17 cellular contexts compared by ENCODE assay signal in the genomic region with DNA sequence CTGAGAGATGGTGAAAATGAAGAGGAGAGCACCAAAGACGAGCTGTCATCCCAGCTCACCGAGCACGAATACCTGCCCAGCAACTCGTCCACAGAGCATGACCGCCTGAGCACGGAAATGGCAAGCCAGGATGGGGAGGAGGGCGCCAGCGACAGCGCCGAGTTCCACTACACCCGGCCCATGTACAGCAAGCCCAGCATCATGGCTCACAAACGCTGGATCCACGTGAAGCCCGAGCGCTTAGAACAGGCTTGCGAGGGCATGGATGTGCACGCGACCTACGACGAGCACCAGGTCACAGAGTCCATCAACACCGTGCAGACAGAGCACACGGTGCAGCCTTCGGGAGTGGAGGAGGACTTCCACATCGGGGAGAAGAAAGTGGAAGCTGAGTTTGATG.
"Had no signal": no experiment of that assay in that cellular context is flagged by ENCODE, and none has a peak within 500 bp of the region (broad histone marks: within the 10 kb centered on the region; RNA-seq: fewer than 3 reads in every experiment).

No MANE protein-coding gene starts in this region.

- DNase-seq: activated gamma-delta T cell treated with Interleukin-2 at 50 U/mL for 16 hours; activated T-cell treated with anti-CD3 and anti-CD28 coated beads, Interleukin-2, amount 50 U/mL, for 1 hour; effector CD8-positive, alpha-beta T cell; erythroblast; foreskin fibroblast; sigmoid colon; stimulated activated CD4-positive, alpha-beta T cell treated with anti-CD3 and anti-CD28 coated beads, Interleukin-4, amount 100 ng/mL, for 1 hour; stimulated activated naive CD4-positive, alpha-beta T cell treated with Interleukin-2 at 50 U/mL for 16 hours; T-cell; thyroid gland had no signal

- H3K27ac ChIP-seq: ascending aorta, breast epithelium, parathyroid adenoma, sigmoid colon, thyroid gland had no signal

- H3K36me3 ChIP-seq: breast epithelium had no signal

- H3K27ac Mint-ChIP-seq: dendritic cell treated with granulocyte-macrophage colony-stimulating factor and Interleukin-4, amounts not matched to agents 40 ng/mL and 50 ng/mL, for 4 days; natural killer cell treated with Interleukin-12 subunit alpha and Interleukin-12 subunit beta and Interleukin-15 and Interleukin-18, amount 100 ng/mL, for 72 hours; T-cell had no signal

- H3K9me3 Mint-ChIP-seq: activated naive CD4-positive, alpha-beta T cell treated with anti-CD3 and anti-CD28 coated beads, Interleukin-2, amount 50 U/mL, for 24 hours; dendritic cell treated with granulocyte-macrophage colony-stimulating factor and Interleukin-4, amounts not matched to agents 40 ng/mL and 50 ng/mL, for 4 days; natural killer cell treated with Interleukin-12 subunit alpha and Interleukin-12 subunit beta and Interleukin-15 and Interleukin-18, amount 100 ng/mL, for 72 hours; T-cell had no signal

- H3K4me1 ChIP-seq: ascending aorta, breast epithelium, parathyroid adenoma had no signal

- H3K27me3 ChIP-seq: ascending aorta, breast epithelium, sigmoid colon, thyroid gland had no signal

- H3K4me3 ChIP-seq: ascending aorta, breast epithelium, sigmoid colon, thyroid gland had no signal

- H3K4me3 Mint-ChIP-seq: activated naive CD4-positive, alpha-beta T cell treated with anti-CD3 and anti-CD28 coated beads, Interleukin-2, amount 50 U/mL, for 24 hours; dendritic cell treated with granulocyte-macrophage colony-stimulating factor and Interleukin-4, amounts not matched to agents 40 ng/mL and 50 ng/mL, for 4 days; natural killer cell treated with Interleukin-12 subunit alpha and Interleukin-12 subunit beta and Interleukin-15 and Interleukin-18, amount 100 ng/mL, for 72 hours; T-cell had no signal

- H3K9me3 ChIP-seq: ascending aorta, breast epithelium, sigmoid colon, thyroid gland had no signal

- ATAC-seq: left lobe of liver; natural killer cell treated with Interleukin-12 subunit alpha and Interleukin-12 subunit beta and Interleukin-15 and Interleukin-18, amount 100 ng/mL, for 72 hours; T-cell had no signal

- H3K27me3 Mint-ChIP-seq: activated naive CD4-positive, alpha-beta T cell treated with anti-CD3 and anti-CD28 coated beads, Interleukin-2, amount 50 U/mL, for 24 hours; dendritic cell treated with granulocyte-macrophage colony-stimulating factor and Interleukin-4, amounts not matched to agents 40 ng/mL and 50 ng/mL, for 4 days; natural killer cell treated with Interleukin-12 subunit alpha and Interleukin-12 subunit beta and Interleukin-15 and Interleukin-18, amount 100 ng/mL, for 72 hours; T-cell had no signal
